26 cellular contexts compared by ENCODE assay signal in genomic region chr3:115548611-115549010, GRCh38.
"Had no signal": no experiment of that assay in that cellular context is flagged by ENCODE, and none has a peak within 500 bp of the region (broad histone marks: within the 10 kb centered on the region; RNA-seq: fewer than 3 reads in every experiment).

No MANE protein-coding gene starts in this region.

- H3K4me1 Mint-ChIP-seq: activated naive CD8-positive, alpha-beta T cell treated with anti-CD3 and anti-CD28 coated beads, Interleukin-2, amount 10 ng/mL, durations not matched to agents 7 days and 5 days; T-cell had no signal

- H3K4me3 ChIP-seq: ascending aorta, body of pancreas, MG63, SK-N-MC had no signal

- H3K4me1 ChIP-seq: body of pancreas had no signal

- H3K27ac ChIP-seq: body of pancreas, SK-N-MC, WERI-Rb-1 had no signal

- H3K27me3 ChIP-seq: ascending aorta, body of pancreas, MG63 had no signal

- H3K27ac Mint-ChIP-seq: activated CD8-positive, alpha-beta T cell treated with anti-CD3 and anti-CD28 coated beads for 36 hours; activated naive CD8-positive, alpha-beta T cell treated with anti-CD3 and anti-CD28 coated beads, Interleukin-2, amount 10 ng/mL, durations not matched to agents 7 days and 5 days; activated T-cell treated with anti-CD3 and anti-CD28 coated beads, Interleukin-2, amount 50 U/mL, for 72 hours; activated T-helper 2 cell treated with anti-CD3 and anti-CD28 coated beads, Interferon-gamma antibody, Interleukin-2, Interleukin-4, amounts not matched to agents 10 μg/mL and 5 μg/mL and 100 μg/mL, durations not matched to agents 14 hours and 24 hours and 36 hours; T-cell had no signal

- H3K9me3 Mint-ChIP-seq: activated CD8-positive, alpha-beta T cell treated with anti-CD3 and anti-CD28 coated beads for 36 hours; activated naive CD8-positive, alpha-beta T cell treated with anti-CD3 and anti-CD28 coated beads, Interleukin-2, amount 10 ng/mL, durations not matched to agents 7 days and 5 days; activated T-cell treated with anti-CD3 and anti-CD28 coated beads, Interleukin-2, amount 50 U/mL, for 72 hours; activated T-helper 2 cell treated with anti-CD3 and anti-CD28 coated beads, Interferon-gamma antibody, Interleukin-2, Interleukin-4, amounts not matched to agents 10 μg/mL and 5 μg/mL and 100 μg/mL, durations not matched to agents 14 hours and 24 hours and 36 hours; T-cell had no signal

- ATAC-seq: activated CD4-positive, CD25-positive, alpha-beta regulatory T cell treated with anti-CD3 and anti-CD28 coated beads, Interleukin-2, amount 50 U/mL, for 24 hours; activated CD8-positive, alpha-beta T cell treated with anti-CD3 and anti-CD28 coated beads for 36 hours; activated T-cell treated with anti-CD3 and anti-CD28 coated beads, Interleukin-2, amount 50 U/mL, for 72 hours; body of pancreas; T-cell had no signal

- H3K4me3 Mint-ChIP-seq: activated CD8-positive, alpha-beta T cell treated with anti-CD3 and anti-CD28 coated beads for 36 hours; activated naive CD8-positive, alpha-beta T cell treated with anti-CD3 and anti-CD28 coated beads, Interleukin-2, amount 10 ng/mL, durations not matched to agents 7 days and 5 days; activated T-cell treated with anti-CD3 and anti-CD28 coated beads, Interleukin-2, amount 50 U/mL, for 72 hours; T-cell had no signal

- H3K9me3 ChIP-seq: ascending aorta, body of pancreas, MG63 had no signal

- H3K36me3 Mint-ChIP-seq: activated naive CD8-positive, alpha-beta T cell treated with anti-CD3 and anti-CD28 coated beads, Interleukin-2, amount 10 ng/mL, durations not matched to agents 7 days and 5 days; T-cell had no signal

- DNase-seq: activated CD4-positive, alpha-beta T cell treated with anti-CD3 and anti-CD28 coated beads for 4 hours; activated CD8-positive, alpha-beta memory T cell treated with anti-CD3 and anti-CD28 coated beads, Interleukin-2, amount 50 U/mL, for 4 hours; activated CD8-positive, alpha-beta T cell treated with anti-CD3 and anti-CD28 coated beads for 36 hours; activated naive CD4-positive, alpha-beta T cell treated with anti-CD3 and anti-CD28 coated beads, Interleukin-2, amount 50 U/mL, for 16 hours; activated naive CD8-positive, alpha-beta T cell treated with anti-CD3 and anti-CD28 coated beads, Interleukin-2, amount 10 ng/mL, durations not matched to agents 7 days and 5 days; activated T-cell treated with anti-CD3 and anti-CD28 coated beads, Interleukin-2, amount 50 U/mL, for 72 hours; amniotic stem cell; body of pancreas; MG63; MV-4-11; NCI-H1092 treated with DMSO at 0.1 percent for 48 hours; NCI-H1417 treated with DMSO at 0.1 percent for 48 hours; NCI-H1694; NCI-H2029; NCI-H2107; NCI-H2171 treated with DMSO at 0.1 percent for 48 hours; NCI-H226; NCI-H526; NCI-H774; SIG-M5; T-cell; WERI-Rb-1 had no signal

- H3K36me3 ChIP-seq: ascending aorta, MG63, WERI-Rb-1 had no signal
